ENCODE assay signal across 25 cellular contexts in genomic region chr3:127669541-127670228, GRCh38. TPM values are rescaled to one million over a fixed set of nuclear protein-coding genes. Genes with fewer than 3 reads are reported as not detected.
DNase-seq lines count a peak whose midpoint lies in the region; ATAC-seq and TF ChIP-seq lines count a peak whose summit lies in the region.
"Had no signal": no experiment of that assay in that cellular context is flagged by ENCODE, and none has a peak within 500 bp of the region (broad histone marks: within the 10 kb centered on the region; RNA-seq: fewer than 3 reads in every experiment).

No MANE protein-coding gene starts in this region.

- no peak overlapping the region for H4K8ac ChIP-seq in IMR-90 (ENCODE audit: low read depth in 2 of 2, low read length in 2 of 2)

- peaks cover 3% of the 10 kb centered on the region; the same call in 1 of the 2 replicates for H3K27me3 ChIP-seq in IMR-90 (ENCODE audit: control insufficient read depth, insufficient read depth, low read length)
- no peaks in the 10 kb centered on the region for H3K27me3 ChIP-seq in spleen (replicated peaks in 1 of 7)
- no peaks in the 10 kb centered on the region for H3K27me3 ChIP-seq in breast epithelium

- no peak overlapping the region for H2BK120ac ChIP-seq in IMR-90 (ENCODE audit: low read depth, low read length)

- POLR2A ChIA-PET in IMR-90 (lab: Charles Lee; ENCODE audit: unreplicated experiment): no interaction called here

- no peak for ATAC-seq in IMR-90 (ENCODE audit: low read depth)
- ATAC-seq in GM21381 (IDR thresholded peaks at IDR 0.05; ENCODE audit: unreplicated experiment): no peak
- ATAC-seq: activated CD8-positive, alpha-beta T cell treated with anti-CD3 and anti-CD28 coated beads for 36 hours; CD8-positive, alpha-beta T cell; HCT116; Right ventricle myocardium inferior; SK-N-SH treated with all-trans-retinoic acid at 6 μM for 48 hours; stimulated activated memory B cell treated with anti-CD40 and anti-IgM and Interleukin-4, amounts not matched to agents 10 μg/mL and 1 μg/mL and 100 μg/mL, for 72 hours had no signal

- no peak overlapping the region for H2AFZ ChIP-seq in IMR-90 (replicated peaks; ENCODE audit: low read length, poor library complexity)

- peaks cover 13 to 31% of the 10 kb centered on the region in 2 experiments; a peak in 3 of 4 replicates for H3K79me1 ChIP-seq in IMR-90 (ENCODE audit: low read depth in 1 of 2, low read length in 2 of 2)

- no peak overlapping the region; the same call in 1 of the 2 replicates for H2AK5ac ChIP-seq in IMR-90 (ENCODE audit: low read depth, low read length)

- no peak overlapping the region for H2BK5ac ChIP-seq in IMR-90 (ENCODE audit: low read depth, low read length, poor library complexity, severe bottlenecking)

- no peak overlapping the region for H3K56ac ChIP-seq in IMR-90 (ENCODE audit: extremely low read depth, insufficient read depth, low read length)

- no peak overlapping the region for H3K4me3 ChIP-seq in IMR-90 (ENCODE audit: insufficient read depth, low read depth, low read length)
- H3K4me3 ChIP-seq in spleen: no peak overlapping the region
- no peak overlapping the region for H3K4me3 ChIP-seq in breast epithelium
- H3K4me3 ChIP-seq: prostate gland had no signal

- dilution Hi-C loops in IMR-90 (cut with HindIII; ENCODE audit: low sequenced_read_pairs, unreplicated experiment): no loop called here

- no peak for TF ChIP-seq RAD21 in IMR-90 (IDR thresholded peaks at IDR 0.05; ENCODE audit: low read length)

- no peak overlapping the region for H3K18ac ChIP-seq in IMR-90 (ENCODE audit: low read depth, low read length)

- H4K5ac ChIP-seq in IMR-90 (ENCODE audit: low read depth, low read length): no peak overlapping the region

- no peak overlapping the region for H3K14ac ChIP-seq in IMR-90 (replicated peaks; ENCODE audit: low read depth, low read length)

- TF ChIP-seq POLR2A in IMR-90 (IDR thresholded peaks at IDR 0.05; ENCODE audit: low read depth, low read length) (no peak), spleen (IDR thresholded peaks at IDR 0.05) (no peak), breast epithelium (IDR thresholded peaks at IDR 0.05) (no peak)

- H3K23ac ChIP-seq in IMR-90 (ENCODE audit: low read depth, low read length): no peak overlapping the region

- H4K20me1 ChIP-seq in IMR-90 (ENCODE audit: insufficient read depth, low read length): no peaks in the 10 kb centered on the region; the same call in none of the 2 replicates

- H3K9ac ChIP-seq in IMR-90 (ENCODE audit: low read depth, low read length): no peak overlapping the region

- H3K9me3 ChIP-seq in IMR-90 (ENCODE audit: control insufficient read depth, insufficient read depth, low read length) (no peaks in the 10 kb centered on the region), spleen (no peaks in the 10 kb centered on the region), breast epithelium (no peaks in the 10 kb centered on the region)
- H3K9me3 ChIP-seq: prostate gland had no signal

- CTCF ChIA-PET in IMR-90 (lab: Yijun Ruan, JAX): no interaction called here

- H2BK15ac ChIP-seq in IMR-90 (ENCODE audit: low read depth, low read length): no peak overlapping the region

- BruUV-seq in IMR-90 (replicated peaks; lab: Mats Ljungman, UMichigan): no TSS peak

- H3K4me2 ChIP-seq in IMR-90 (ENCODE audit: low read depth, low read length): no peak overlapping the region

- H3K4me1 ChIP-seq in IMR-90 (ENCODE audit: control insufficient read depth, insufficient read depth, low read length): peaks cover 10% of the 10 kb centered on the region
- H3K4me1 ChIP-seq in spleen: peaks cover 13 to 34% (median 26%) of the 10 kb centered on the region in 6 donors
- H3K4me1 ChIP-seq in breast epithelium: peaks cover 0 to 3% of the 10 kb centered on the region in 2 donors
- H3K4me1 ChIP-seq: prostate gland had no signal

- in situ Hi-C loops in IMR-90 (cut with MboI; ENCODE audit: low sequenced_read_pairs): no loop called here

- no peak overlapping the region for H2BK20ac ChIP-seq in IMR-90 (ENCODE audit: low read depth, low read length)

- WGBS in IMR-90 (ENCODE audit: extremely low coverage in 2 of 2, insufficient read length in 1 of 2), 2 experiments: 89% methylated on average over 1 of the region's 14 CpGs; no CpG with 5 or more reads in 1 of the 2 experiments
- WGBS in spleen, 5 donors: 90 to 96% (median 95%) methylated on average over 13 to 14 of the region's 14 CpGs

- no peak overlapping the region for H3K4ac ChIP-seq in IMR-90 (ENCODE audit: low read depth, low read length)

- TF ChIP-seq CTCF in IMR-90 (conservative IDR thresholded peaks at IDR 0.05; ENCODE audit: low read depth, low read length) (no peak), spleen (IDR thresholded peaks at IDR 0.05 in 8 of 11, conservative IDR thresholded peaks at IDR 0.05 in 3 of 11) (no peak), breast epithelium (IDR thresholded peaks at IDR 0.05) (no peak)

- H3K9me1 ChIP-seq in IMR-90 (ENCODE audit: insufficient read depth, low read length): peaks cover 10% of the 10 kb centered on the region; the same call in 1 of the 2 replicates

- no peak overlapping the region for H4K91ac ChIP-seq in IMR-90 (ENCODE audit: insufficient read depth, low read depth, low read length)

- intact Hi-C loops in IMR-90 (cut with micrococcal nuclease): no loop called here
- intact Hi-C loops in spleen (cut with DNase I; ENCODE audit: low total_unique reads): no loop called here
- intact Hi-C loops in breast epithelium (cut with DNase I; ENCODE audit: low total_unique reads): loop anchor here (10.0 kb wide), 1 partner anchor 305 kb away; no protein-coding TSS in a partner anchor

- peak overlapping the region; percentile 34 for H2AK9ac ChIP-seq in IMR-90 (replicated peaks; ENCODE audit: low read depth, low read length, poor library complexity)

- H3K27ac ChIP-seq in IMR-90 (ENCODE audit: insufficient read depth, low read length): no peak overlapping the region
- no peak overlapping the region for H3K27ac ChIP-seq in spleen
- no peak overlapping the region for H3K27ac ChIP-seq in breast epithelium
- H3K27ac ChIP-seq: prostate gland had no signal

- DNase-seq in activated effector memory CD4-positive, alpha-beta T cell treated with anti-CD3 and anti-CD28 coated beads, Interleukin-2, amount 50 U/mL, for 16 hours: peak; percentile 55
- DNase-seq in activated effector memory CD4-positive, alpha-beta T cell treated with Interleukin-2 at 50 U/mL for 16 hours: no peak
- DNase-seq in IMR-90 (no peak), mesenteric fat pad (ENCODE audit: low spot score) (peak; percentile 77), spleen (peak; percentile 75), breast epithelium (ENCODE audit: low spot score in 2 of 2) (no peak), UCSD-AML1 (lab: John Stamatoyannopoulos, UW; ENCODE audit: unreplicated experiment) (no peak)
- DNase-seq: activated CD4-positive, alpha-beta T cell treated with anti-CD3 and anti-CD28 coated beads for 1 hour; activated CD8-positive, alpha-beta T cell treated with anti-CD3 and anti-CD28 coated beads for 36 hours; activated gamma-delta T cell; central memory CD4-positive, alpha-beta T cell; endodermal cell; kidney glomerular epithelial cell; NCI-H1048; NCI-H2107; NCI-H345; substantia nigra; T-helper 2 cell had no signal

- no peaks in the 10 kb centered on the region for H3K36me3 ChIP-seq in IMR-90 (ENCODE audit: control insufficient read depth, insufficient read depth, low read length)
- peaks cover 0 to 6% (median 0%) of the 10 kb centered on the region in 6 donors for H3K36me3 ChIP-seq in spleen
- H3K36me3 ChIP-seq in breast epithelium: no peaks in the 10 kb centered on the region
- H3K36me3 ChIP-seq: prostate gland had no signal

TF ChIP-seq in IMR-90, 13 proteins besides CTCF, POLR2A, EP300 and RAD21 (continues in another document):
- TF ChIP-seq FOS (IDR thresholded peaks at IDR 0.05; ENCODE audit: low read depth, low read length) (no peak), CHD1 (IDR thresholded peaks at IDR 0.05; ENCODE audit: low read depth, low read length) (no peak), MAFK (IDR thresholded peaks at IDR 0.05; ENCODE audit: low read depth, low read length) (no peak), BHLHE40 (IDR thresholded peaks at IDR 0.05; ENCODE audit: low read depth, low read length) (no peak), NFE2L2 (IDR thresholded peaks at IDR 0.05; ENCODE audit: low read depth, low read length) (no peak), ELK1 (IDR thresholded peaks at IDR 0.05; ENCODE audit: borderline replicate concordance, low read depth, low read length) (no peak), RFX5 (IDR thresholded peaks at IDR 0.05; ENCODE audit: low read depth, low read length) (no peak), SMC3 (IDR thresholded peaks at IDR 0.05; ENCODE audit: low read depth, low read length) (no peak), MAZ (IDR thresholded peaks at IDR 0.05; ENCODE audit: borderline replicate concordance, low read depth, low read length) (no peak), MXI1 (IDR thresholded peaks at IDR 0.05; ENCODE audit: borderline replicate concordance, low read depth, low read length) (no peak), CEBPB (IDR thresholded peaks at IDR 0.05; ENCODE audit: low read depth, low read length) (no peak), RCOR1 (IDR thresholded peaks at IDR 0.05; ENCODE audit: insufficient replicate concordance, low read length) (no peak)

RNA-seq across cellular contexts. Expression of gene ABTB1, which starts 3.1 kb away (rescaled TPM):
- total RNA-seq in IMR-90 (2012; rRNA removed) (3.2 and 3.3 TPM in 2 replicates), mesenteric fat pad (34.8 TPM), spleen (100 to 1,000 TPM in 6 of 7 donors, 10 to 100 TPM in 1; 91.9 to 172 (median 152) TPM), breast epithelium (10 to 100 TPM; 32.0 to 43.6 (median 40.2) TPM)
- polyA plus RNA-seq in IMR-90 (2012; rRNA removed) (23.0 and 25.3 TPM in 2 replicates), spleen (100 to 1,000 TPM in 2 of 3 donors, 10 to 100 TPM in 1; 57.9 to 156 (median 138) TPM)
- 18.6 and 29.2 TPM in 2 replicates for polyA plus RNA-seq in IMR-90 (2012; cell fraction: cytosol; rRNA removed)
- 139 and 305 TPM in 2 replicates for polyA plus RNA-seq in IMR-90 (2012; cell fraction: nucleus; rRNA removed; ENCODE audit: low replicate concordance)

RNA-seq across cellular contexts. Expression of gene PODXL2, which starts 40.7 kb away (rescaled TPM):
- 1.6 and 1.7 TPM in 2 replicates for total RNA-seq in IMR-90 (2012; rRNA removed)
- polyA plus RNA-seq in IMR-90 (2012; rRNA removed): 5.4 and 5.8 TPM in 2 replicates
- polyA plus RNA-seq in IMR-90 (2012; cell fraction: cytosol; rRNA removed): 2.9 and 6.6 TPM in 2 replicates
- polyA plus RNA-seq in IMR-90 (2012; cell fraction: nucleus; rRNA removed; ENCODE audit: low replicate concordance): 2.4 and 3.5 TPM in 2 replicates
- 2.5 TPM for total RNA-seq in mesenteric fat pad
- 1 to 10 TPM in 6 of 7 donors, under 1 TPM in 1; 0.77 to 3.1 (median 2.5) TPM for total RNA-seq in spleen
- 1 to 10 TPM in 2 of 3 donors, under 1 TPM in 1; 0.87 to 2.7 (median 1.4) TPM for polyA plus RNA-seq in spleen
- 10 to 100 TPM in 1 of 3 donors, 1 to 10 TPM in 2; 8.8 to 10.6 (median 8.8) TPM for total RNA-seq in breast epithelium

Comparison
In these comparisons a context has a peak if more than half of its experiments do, and no peak if none do; other contexts are left out.
1. DNase-seq: peak in activated effector memory CD4-positive, alpha-beta T cell treated with anti-CD3 and anti-CD28 coated beads, Interleukin-2, amount 50 U/mL, for 16 hours (single experiment), mesenteric fat pad (single experiment) and spleen (single experiment); none in activated effector memory CD4-positive, alpha-beta T cell treated with Interleukin-2 at 50 U/mL for 16 hours (single experiment), IMR-90 (single experiment), breast epithelium (0 of 2) and UCSD-AML1 (single experiment).